ENCODE assay signal across 16 cellular contexts in the genomic region with DNA sequence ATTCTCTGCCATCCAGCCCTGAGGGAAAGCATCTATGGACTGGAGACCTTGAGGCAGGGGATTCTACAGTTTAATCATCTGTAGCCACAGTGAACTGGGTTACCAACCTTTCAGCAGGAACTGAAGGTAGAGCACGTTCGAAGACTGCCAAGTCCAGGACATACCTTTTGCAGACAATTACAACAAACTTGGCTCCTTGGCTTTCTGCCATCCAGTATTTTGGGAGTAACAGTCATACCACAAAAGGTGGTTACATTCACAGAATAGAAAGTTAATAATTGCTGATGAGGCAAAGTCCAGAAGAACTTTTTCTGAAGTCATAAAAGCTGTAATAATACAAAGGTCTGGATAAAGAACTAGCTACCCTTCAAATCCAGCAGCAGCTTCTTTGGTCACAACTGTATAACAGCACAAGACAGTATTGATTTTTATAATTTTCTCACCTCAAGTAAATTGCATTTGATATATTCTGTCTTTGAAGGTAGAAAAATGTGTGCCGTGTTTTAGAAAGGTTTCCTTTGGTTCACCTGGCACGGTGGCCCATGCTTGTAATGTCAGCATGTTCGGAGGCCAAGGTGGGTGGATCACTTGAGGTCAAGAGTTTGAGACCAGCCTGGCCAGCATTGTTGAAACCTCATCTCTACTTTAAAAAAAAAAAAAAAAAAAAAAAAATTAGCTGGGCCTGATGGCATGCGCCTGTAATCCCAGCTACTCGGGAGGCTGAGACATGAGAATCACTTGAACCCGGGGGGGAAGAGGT.
A peak's percentile ranks its signal among the peaks of the same experiment; 100 is the strongest.
DNase-seq lines count a peak whose midpoint lies in the region; ATAC-seq and TF ChIP-seq lines count a peak whose summit lies in the region.
"Had no signal": no experiment of that assay in that cellular context is flagged by ENCODE, and none has a peak within 500 bp of the region (broad histone marks: within the 10 kb centered on the region; RNA-seq: fewer than 3 reads in every experiment).

No MANE protein-coding gene starts in this region.

- H3K4me1 Mint-ChIP-seq in osteocyte (ENCODE audit: unreplicated experiment), result peaks cover 12% of the 10 kb centered on the region

- DNase-seq in kidney tubule cell (ENCODE audit: low spot score) (peak; percentile 93), NCI-H2107 treated with DMSO at 0.1 percent for 48 hours (lab: John Stamatoyannopoulos, UW; ENCODE audit: unreplicated experiment) (no peak), osteocyte (ENCODE audit: extremely low spot score, unreplicated experiment) (no peak), GM20000 (ENCODE audit: low spot score) (no peak)
- DNase-seq: activated CD4-positive, alpha-beta T cell treated with anti-CD3 and anti-CD28 coated beads, Interleukin-2, amount 10 ng/mL, durations not matched to agents 24 days and 14 days; dorsolateral prefrontal cortex; immature natural killer cell; NCI-H1092; NCI-H510A; stimulated activated CD4-positive, alpha-beta T cell treated with anti-CD3 and anti-CD28 coated beads, Interleukin-2, amount 100 ng/mL, for 48 hours; stimulated activated naive CD4-positive, alpha-beta T cell had no signal

- H3K27me3 Mint-ChIP-seq in osteocyte (ENCODE audit: unreplicated experiment), result no peaks in the 10 kb centered on the region
- H3K27me3 Mint-ChIP-seq: activated CD4-positive, alpha-beta T cell treated with anti-CD3 and anti-CD28 coated beads, Interleukin-2, amount 10 ng/mL, durations not matched to agents 24 days and 14 days had no signal

- peak; percentile 52 for ATAC-seq in GM18502 (IDR thresholded peaks at IDR 0.05; ENCODE audit: poor library complexity, unreplicated experiment)
- peak; percentile 56 for ATAC-seq in GM21717 (IDR thresholded peaks at IDR 0.05; ENCODE audit: unreplicated experiment)
- peak; percentile 68 for ATAC-seq in HG03457 (IDR thresholded peaks at IDR 0.05; ENCODE audit: unreplicated experiment)
- no peak for ATAC-seq in HG02571 (IDR thresholded peaks at IDR 0.05; ENCODE audit: unreplicated experiment)

- H3K27ac Mint-ChIP-seq in osteocyte (ENCODE audit: unreplicated experiment), result no peak overlapping the region
- H3K27ac Mint-ChIP-seq: activated CD4-positive, alpha-beta T cell treated with anti-CD3 and anti-CD28 coated beads, Interleukin-2, amount 10 ng/mL, durations not matched to agents 24 days and 14 days; activated T-helper 1 cell treated with anti-CD3 and anti-CD28 coated beads, Interleukin-12 subunit alpha, Interleukin-12 subunit beta, Interleukin-2, Interleukin-4 antibody, amounts not matched to agents 30 ng/mL and 10 ng/mL and 1 ng/mL, durations not matched to agents 14 hours and 24 hours and 36 hours had no signal

- H3K4me3 Mint-ChIP-seq in osteocyte (ENCODE audit: unreplicated experiment), result no peak overlapping the region
- H3K4me3 Mint-ChIP-seq: activated CD4-positive, alpha-beta T cell treated with anti-CD3 and anti-CD28 coated beads, Interleukin-2, amount 10 ng/mL, durations not matched to agents 24 days and 14 days; activated T-helper 1 cell treated with anti-CD3 and anti-CD28 coated beads, Interleukin-12 subunit alpha, Interleukin-12 subunit beta, Interleukin-2, Interleukin-4 antibody, amounts not matched to agents 30 ng/mL and 10 ng/mL and 1 ng/mL, durations not matched to agents 14 hours and 24 hours and 36 hours; immature natural killer cell had no signal

- no peaks in the 10 kb centered on the region for H3K36me3 Mint-ChIP-seq in osteocyte (ENCODE audit: unreplicated experiment)

- H3K9me3 Mint-ChIP-seq in osteocyte (ENCODE audit: unreplicated experiment), result no peaks in the 10 kb centered on the region
- H3K9me3 Mint-ChIP-seq: activated CD4-positive, alpha-beta T cell treated with anti-CD3 and anti-CD28 coated beads, Interleukin-2, amount 10 ng/mL, durations not matched to agents 24 days and 14 days; activated T-helper 1 cell treated with anti-CD3 and anti-CD28 coated beads, Interleukin-12 subunit alpha, Interleukin-12 subunit beta, Interleukin-2, Interleukin-4 antibody, amounts not matched to agents 30 ng/mL and 10 ng/mL and 1 ng/mL, durations not matched to agents 14 hours and 24 hours and 36 hours; immature natural killer cell had no signal

- no peak for TF ChIP-seq CTCF in osteocyte (IDR thresholded peaks at IDR 0.05)
- TF ChIP-seq CTCF in GM20000 (IDR thresholded peaks at IDR 0.05; ENCODE audit: extremely low read depth, missing control alignments), result no peak
